In the genomic region with DNA sequence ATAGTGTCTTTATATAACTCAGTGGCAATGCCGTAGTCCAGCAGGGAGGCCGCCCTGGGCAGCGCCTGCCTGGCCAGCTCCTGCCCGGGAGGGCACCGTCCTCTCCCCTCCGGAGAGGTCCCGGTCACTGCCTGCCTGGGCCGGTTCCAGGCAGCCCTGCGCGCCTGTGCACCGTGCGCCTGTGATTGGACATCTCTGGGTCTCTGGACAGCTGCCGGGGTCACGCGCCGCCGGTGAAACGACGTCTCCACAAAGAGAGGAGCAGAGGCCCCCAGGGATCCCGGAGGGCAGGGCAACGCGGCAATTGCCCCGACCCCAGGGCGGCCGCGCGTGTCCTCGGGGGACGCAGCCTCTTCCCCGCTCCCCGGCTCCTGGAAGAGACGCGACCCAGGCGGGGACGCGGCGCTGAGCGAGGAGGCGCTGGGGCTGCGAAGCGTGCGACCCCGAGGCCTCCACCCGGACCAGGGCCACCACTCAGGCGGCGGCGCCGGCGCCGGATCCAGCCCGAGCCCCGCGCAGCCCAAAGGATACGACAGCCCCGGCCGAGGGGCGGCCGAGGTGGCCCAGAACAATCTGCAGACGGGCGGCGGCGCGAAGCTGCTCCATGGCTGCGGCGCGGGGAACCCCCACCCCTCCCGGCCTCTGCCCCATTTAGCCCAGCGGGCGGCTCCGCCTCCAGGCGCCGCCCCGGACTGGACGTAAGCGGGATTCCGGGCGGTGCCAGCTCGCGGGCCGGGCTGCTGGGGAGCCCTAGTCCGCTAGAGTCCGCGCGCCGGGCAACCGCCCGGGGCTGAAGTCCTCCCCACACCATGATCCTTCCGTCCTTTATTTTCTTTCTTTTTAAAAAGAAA, we compare ENCODE assay signal across 8 cellular contexts. TPM values are rescaled to one million over a fixed set of nuclear protein-coding genes. Genes with fewer than 3 reads are reported as not detected.
DNase-seq lines count a peak whose midpoint lies in the region; ATAC-seq and TF ChIP-seq lines count a peak whose summit lies in the region.

A gene (minus strand): TSS at position 628 of the 851 bp plus-strand sequence. CDS start 22 bp downstream, at position 606.

- POLR2A ChIA-PET in AG04450 (lab: Yijun Ruan, JAX) = interaction anchor here (0.7 to 0.9 kb wide), 3 partner anchors 27 to 99 kb away, joined by 3 to 8 read pairs (median 3); no protein-coding TSS in a partner anchor

- H3K4me3 ChIP-seq in AG04450 (ENCODE audit: low read depth, low read length) = peak within 1 kb of the TSS; percentile 68

- peak; percentile 52 for ATAC-seq in GM18519 (IDR thresholded peaks at IDR 0.05; ENCODE audit: low FRiP score, unreplicated experiment)
- peak; percentile 72 for ATAC-seq in HG03039 (IDR thresholded peaks at IDR 0.05; ENCODE audit: unreplicated experiment)
- ATAC-seq in left colon = peak; percentile 86

- H3K27ac Mint-ChIP-seq in activated CD4-positive, alpha-beta T cell treated with anti-CD3 and anti-CD28 coated beads, Interleukin-2, amount 10 ng/mL, durations not matched to agents 24 days and 14 days = peak within 1 kb of the TSS; percentile 81

- peaks cover 3% of the 10 kb centered on the region; the same call in 1 of the 2 replicates for H3K9me3 ChIP-seq in AG04450 (ENCODE audit: control insufficient read depth, insufficient read depth, low read length)

- no peak for TF ChIP-seq CTCF in AG04450 (IDR thresholded peaks at IDR 0.05; ENCODE audit: low read depth, low read length)

- no peaks in the 10 kb centered on the region for H3K36me3 Mint-ChIP-seq in activated CD4-positive, alpha-beta T cell treated with anti-CD3 and anti-CD28 coated beads, Interleukin-2, amount 10 ng/mL, durations not matched to agents 24 days and 14 days (ENCODE audit: low read depth)

- no peaks in the 10 kb centered on the region for H3K27me3 ChIP-seq in AG04450 (ENCODE audit: control insufficient read depth, insufficient read depth, low read length)

- H3K9me3 Mint-ChIP-seq in activated CD4-positive, alpha-beta T cell treated with anti-CD3 and anti-CD28 coated beads, Interleukin-2, amount 10 ng/mL, durations not matched to agents 24 days and 14 days = no peaks in the 10 kb centered on the region

- H3K27me3 Mint-ChIP-seq in activated CD4-positive, alpha-beta T cell treated with anti-CD3 and anti-CD28 coated beads, Interleukin-2, amount 10 ng/mL, durations not matched to agents 24 days and 14 days = no peaks in the 10 kb centered on the region

- CTCF ChIA-PET in AG04450 (lab: Charles Lee) = interaction anchor here (1.0 to 7.6 kb wide), 4 partner anchors 8 to 141 kb away, joined by 3 to 137 read pairs (median 50); a partner anchor contains a TSS

- H3K4me3 Mint-ChIP-seq in activated CD4-positive, alpha-beta T cell treated with anti-CD3 and anti-CD28 coated beads, Interleukin-2, amount 10 ng/mL, durations not matched to agents 24 days and 14 days = peak within 1 kb of the TSS; percentile 86

- intact Hi-C loops in activated CD4-positive, alpha-beta T cell treated with anti-CD3 and anti-CD28 coated beads, Interleukin-2, amount 10 ng/mL, durations not matched to agents 24 days and 14 days (cut with micrococcal nuclease) = no loop called here
- intact Hi-C loops in left colon (cut with DNase I, micrococcal nuclease) = loop anchor here in 1 of 2 donors (10.0 kb wide), 1 partner anchor 135 kb away; a partner anchor contains a TSS

- peak; percentile 33 for DNase-seq in AG04450 (ENCODE audit: low read depth, low spot score)
- peak; percentile 85 for DNase-seq in NCI-H2227 (lab: John Stamatoyannopoulos, UW; ENCODE audit: unreplicated experiment)
- DNase-seq in activated CD4-positive, alpha-beta T cell treated with anti-CD3 and anti-CD28 coated beads, Interleukin-2, amount 10 ng/mL, durations not matched to agents 24 days and 14 days = peak; percentile 96
- peak; percentile 91 to 94 for DNase-seq in left colon
- DNase-seq in stimulated activated CD4-positive, alpha-beta T cell treated with anti-CD3 and anti-CD28 coated beads, Interleukin-1b, Interleukin-23, amount 100 ng/mL, for 24 hours (ENCODE audit: low read depth in 4 of 4, low spot score in 1 of 4) = peak; percentile 44 to 68 (median 60)

- H3K27ac ChIP-seq in AG04450 (ENCODE audit: low read depth, low read length) (peak within 1 kb of the TSS; percentile 68), cingulate gyrus (ENCODE audit: low read depth, low read length) (peak within 1 kb of the TSS; percentile 95)

- H3K4me1 Mint-ChIP-seq in activated CD4-positive, alpha-beta T cell treated with anti-CD3 and anti-CD28 coated beads, Interleukin-2, amount 10 ng/mL, durations not matched to agents 24 days and 14 days = peaks cover 20% of the 10 kb centered on the region

RNA-seq across cellular contexts. Expression of the gene that starts here (rescaled TPM):
- 15.3 and 16.7 TPM in 2 replicates for polyA plus RNA-seq in AG04450 (2011; rRNA removed)
- polyA minus RNA-seq in AG04450 (2011; rRNA and poly(A)+ RNA removed) = 3.3 and 3.7 TPM in 2 replicates
- total RNA-seq in activated CD4-positive, alpha-beta T cell treated with anti-CD3 and anti-CD28 coated beads, Interleukin-2, amount 10 ng/mL, durations not matched to agents 24 days and 14 days = 12.8 and 15.9 TPM in 2 replicates
- total RNA-seq in left colon = 10 to 100 TPM; 50.0 to 91.5 TPM

Comparison
In these comparisons a context has a peak if more than half of its experiments do, and no peak if none do; other contexts are left out.
1. Peak in every context shown above with its lines: DNase-seq, ATAC-seq, H3K4me3 ChIP-seq and H3K27ac ChIP-seq.
2. DNase-seq: peak in every context shown above with its lines; median percentile 96 in activated CD4-positive, alpha-beta T cell treated with anti-CD3 and anti-CD28 coated beads, Interleukin-2, amount 10 ng/mL, durations not matched to agents 24 days and 14 days; 92 in left colon; 85 in NCI-H2227; 60 in stimulated activated CD4-positive, alpha-beta T cell treated with anti-CD3 and anti-CD28 coated beads, Interleukin-1b, Interleukin-23, amount 100 ng/mL, for 24 hours; 33 in AG04450.